ENCODE assay signal across 8 cellular contexts in the genomic region with DNA sequence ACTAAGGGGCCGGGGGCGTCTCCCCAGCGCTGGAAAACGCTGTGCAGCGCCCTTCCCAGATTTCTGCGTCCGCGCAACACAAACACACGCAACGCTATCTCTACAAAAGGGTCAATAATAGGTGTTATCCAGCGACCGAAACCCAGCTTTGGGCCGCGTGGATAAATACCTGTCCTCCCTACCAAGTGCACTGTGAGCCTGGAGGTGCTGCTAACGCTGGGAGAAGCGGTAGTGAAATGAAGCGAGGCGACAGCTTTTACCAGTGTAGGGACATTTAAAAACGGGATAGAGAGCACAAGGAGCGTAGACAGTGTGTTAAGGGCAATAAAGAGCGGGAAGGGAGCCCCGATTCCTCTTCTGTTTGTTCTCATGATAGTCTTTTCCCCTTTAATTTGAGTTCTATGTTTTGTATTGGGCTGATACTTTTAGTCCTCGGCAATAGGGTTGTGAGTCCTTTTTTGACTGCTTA. TPM values are rescaled to one million over a fixed set of nuclear protein-coding genes. Genes with fewer than 3 reads are reported as not detected.
DNase-seq lines count a peak whose midpoint lies in the region; ATAC-seq, FAIRE-seq and TF ChIP-seq lines count a peak whose summit lies in the region.

No MANE protein-coding gene starts in this region.

- intact Hi-C loops in esophagus muscularis mucosa (cut with DNase I) = no loop called here

- no peak for TF ChIP-seq CTCF in esophagus muscularis mucosa (IDR thresholded peaks at IDR 0.05)
- no peak for TF ChIP-seq CTCF in nephron (IDR thresholded peaks at IDR 0.05; ENCODE audit: unreplicated experiment in 3 of 3)

- H3K36me3 Mint-ChIP-seq in CD4-positive, CD25-positive, alpha-beta regulatory T cell = no peaks in the 10 kb centered on the region
- peaks cover 4% of the 10 kb centered on the region for H3K36me3 Mint-ChIP-seq in nephron (ENCODE audit: low read depth)

- no peak for TF ChIP-seq EP300 in esophagus muscularis mucosa (IDR thresholded peaks at IDR 0.05)

- no peaks in the 10 kb centered on the region for H3K9me3 ChIP-seq in CD4-positive, CD25-positive, alpha-beta regulatory T cell (ENCODE audit: control insufficient read depth in 2 of 2, low read length in 2 of 2)
- no peaks in the 10 kb centered on the region for H3K9me3 ChIP-seq in SJCRH30 (replicated peaks)
- H3K9me3 ChIP-seq in esophagus muscularis mucosa = no peaks in the 10 kb centered on the region

- FAIRE-seq in H54 (lab: Jason Lieb, UNC) = no peak

- DNase-seq in CD4-positive, CD25-positive, alpha-beta regulatory T cell = peak in 1 of 3 donors; percentile 3
- DNase-seq in SJCRH30 = peak in 1 of 2 experiments; percentile 50
- no peak for DNase-seq in esophagus muscularis mucosa (ENCODE audit: extremely low spot score)
- DNase-seq in H54 (ENCODE audit: insufficient read length, low spot score) = no peak
- DNase-seq in stimulated activated naive CD4-positive, alpha-beta T cell treated with Interleukin-2 at 50 U/mL for 16 hours (lab: John Stamatoyannopoulos, UW) = no peak

- peaks cover 19% of the 10 kb centered on the region for H3K4me1 ChIP-seq in CD4-positive, CD25-positive, alpha-beta regulatory T cell (ENCODE audit: control insufficient read depth, insufficient read depth, low read length, poor library complexity, severe bottlenecking)
- peaks cover 7% of the 10 kb centered on the region for H3K4me1 ChIP-seq in SJCRH30
- H3K4me1 ChIP-seq in esophagus muscularis mucosa = peaks cover 14 to 21% (median 20%) of the 10 kb centered on the region in 4 donors

- peak overlapping the region; percentile 70 to 93 (median 88) for H3K27ac Mint-ChIP-seq in CD4-positive, CD25-positive, alpha-beta regulatory T cell
- H3K27ac Mint-ChIP-seq in nephron = peak overlapping the region; percentile 94 to 97 (median 96)

- H3K36me3 ChIP-seq in CD4-positive, CD25-positive, alpha-beta regulatory T cell (ENCODE audit: control insufficient read depth, insufficient read depth, low read length) = no peaks in the 10 kb centered on the region
- H3K36me3 ChIP-seq in SJCRH30 = no peaks in the 10 kb centered on the region
- H3K36me3 ChIP-seq in esophagus muscularis mucosa = no peaks in the 10 kb centered on the region

- ATAC-seq in CD4-positive, CD25-positive, alpha-beta regulatory T cell (ENCODE audit: low read depth in 2 of 2) = peak; percentile 1 to 5
- ATAC-seq in GM18907 (IDR thresholded peaks at IDR 0.05; ENCODE audit: unreplicated experiment) = peak; percentile 26
- peak; percentile 24 for ATAC-seq in HG03097 (IDR thresholded peaks at IDR 0.05; ENCODE audit: low FRiP score, unreplicated experiment)

- no peaks in the 10 kb centered on the region for H3K27me3 ChIP-seq in CD4-positive, CD25-positive, alpha-beta regulatory T cell (ENCODE audit: control insufficient read depth, insufficient read depth, low read length)
- H3K27me3 ChIP-seq in SJCRH30 = no peaks in the 10 kb centered on the region
- no peaks in the 10 kb centered on the region for H3K27me3 ChIP-seq in esophagus muscularis mucosa

- H3K4me3 ChIP-seq in CD4-positive, CD25-positive, alpha-beta regulatory T cell (ENCODE audit: low read depth, low read length) = peak overlapping the region; percentile 93
- peak overlapping the region; percentile 79 for H3K4me3 ChIP-seq in SJCRH30
- peak overlapping the region; percentile 74 to 90 (median 79) for H3K4me3 ChIP-seq in esophagus muscularis mucosa

- peaks cover 40% of the 10 kb centered on the region for H3K27me3 Mint-ChIP-seq in CD4-positive, CD25-positive, alpha-beta regulatory T cell
- H3K27me3 Mint-ChIP-seq in nephron (ENCODE audit: low read depth) = peaks cover 9% of the 10 kb centered on the region

- H3K4me1 Mint-ChIP-seq in CD4-positive, CD25-positive, alpha-beta regulatory T cell = peaks cover 12 to 53% (median 23%) of the 10 kb centered on the region in 4 donors
- H3K4me1 Mint-ChIP-seq in nephron = peaks cover 33% of the 10 kb centered on the region

- peak overlapping the region; percentile 70 for H3K27ac ChIP-seq in CD4-positive, CD25-positive, alpha-beta regulatory T cell (ENCODE audit: insufficient read depth, low read length, poor library complexity, severe bottlenecking)
- H3K27ac ChIP-seq in SJCRH30 = peak overlapping the region; percentile 92
- peak overlapping the region; percentile 71 to 87 (median 84) for H3K27ac ChIP-seq in esophagus muscularis mucosa (replicated peaks in 1 of 4)

- TF ChIP-seq POLR2A in esophagus muscularis mucosa (IDR thresholded peaks at IDR 0.05; ENCODE audit: low read depth) (no peak), H54 (IDR thresholded peaks at IDR 0.05; ENCODE audit: low read depth, low read length) (no peak)

- peak overlapping the region; percentile 92 to 97 (median 95) for H3K4me3 Mint-ChIP-seq in CD4-positive, CD25-positive, alpha-beta regulatory T cell
- peak overlapping the region; percentile 97 to 100 (median 99) for H3K4me3 Mint-ChIP-seq in nephron

- WGBS in esophagus muscularis mucosa = 1% methylated on average over 17 of the region's 23 CpGs

- no peaks in the 10 kb centered on the region for H3K9me3 Mint-ChIP-seq in CD4-positive, CD25-positive, alpha-beta regulatory T cell
- H3K9me3 Mint-ChIP-seq in nephron = no peaks in the 10 kb centered on the region

RNA-seq across cellular contexts. Expression of a gene that starts 0.4 kb away (rescaled TPM):
- 2.0 TPM for total RNA-seq in CD4-positive, CD25-positive, alpha-beta regulatory T cell
- 1 to 10 TPM in 3 of 4 donors, under 1 TPM in 1; 0.83 to 4.3 (median 1.8) TPM for polyA plus RNA-seq in CD4-positive, CD25-positive, alpha-beta regulatory T cell
- total RNA-seq in SJCRH30 (2014; rRNA removed; shearing (Covaris generic)) = 31.4 and 33.9 TPM in 2 replicates
- total RNA-seq in esophagus muscularis mucosa = under 1 TPM in 3 of 4 donors, not detected in 1; 0.17 to 0.57 (median 0.42) TPM

Comparison
In these comparisons a context has a peak if more than half of its experiments do, and no peak if none do; other contexts are left out.
1. RNA of a gene that starts 0.4 kb away (total RNA-seq): 31.4 to 33.9 TPM in SJCRH30; 2.0 TPM in CD4-positive, CD25-positive, alpha-beta regulatory T cell (single experiment) and 0.17 to 0.57 TPM in esophagus muscularis mucosa; every median in the first group is over 10 times any median in the second.
2. Peak in every context shown above with its lines, with median percentiles within 50 percentile points of each other: ATAC-seq, H3K27ac ChIP-seq and H3K4me3 ChIP-seq.